Comparison of ENCODE assay signal across 8 cellular contexts in the genomic region with DNA sequence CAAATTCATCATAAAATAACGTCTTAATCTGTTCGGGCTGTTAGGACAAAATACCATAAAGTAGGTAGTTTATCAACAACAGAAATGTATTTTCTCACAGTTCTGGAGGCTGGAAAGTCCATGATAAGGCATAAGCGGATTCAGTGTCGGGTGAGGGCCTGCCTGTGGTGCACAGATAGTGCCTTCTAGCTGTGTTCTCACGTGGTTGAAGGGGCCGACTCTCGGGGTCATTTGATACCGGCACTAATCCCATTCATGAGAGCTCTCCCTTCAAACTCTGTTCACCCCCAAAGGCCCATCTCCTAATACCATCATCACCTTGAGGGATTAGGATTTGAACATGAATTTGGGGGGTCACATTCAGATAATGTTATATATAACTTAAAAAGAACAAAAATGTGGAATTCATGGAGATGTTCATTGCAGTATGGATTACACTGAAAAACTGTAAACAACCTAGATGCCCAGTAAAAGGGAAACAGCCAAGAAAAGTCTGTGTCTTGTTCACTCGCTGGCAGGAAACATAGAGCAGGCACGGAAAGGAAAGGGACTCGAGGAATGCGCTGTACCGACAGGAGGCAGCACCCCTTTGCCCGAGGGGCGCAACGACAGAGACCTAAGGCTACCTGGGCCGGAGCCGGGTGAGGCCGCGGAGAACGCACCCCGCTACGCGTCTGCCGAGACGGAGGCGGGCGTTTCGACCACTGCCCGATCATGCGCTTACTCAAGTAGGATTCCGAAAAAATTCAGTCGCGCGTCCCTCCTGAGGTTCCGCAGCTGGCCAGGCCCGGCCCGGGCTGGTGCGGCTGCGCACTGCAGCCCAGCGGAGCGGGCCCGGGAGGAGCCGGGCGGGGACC. TPM values are rescaled to one million over a fixed set of nuclear protein-coding genes. Genes with fewer than 3 reads are reported as not detected.
DNase-seq lines count a peak whose midpoint lies in the region; ATAC-seq and TF ChIP-seq lines count a peak whose summit lies in the region.

No MANE protein-coding gene starts in this region.

- no peaks in the 10 kb centered on the region for H3K9me3 Mint-ChIP-seq in activated T-cell treated with anti-CD3 and anti-CD28 coated beads, Interleukin-2, amount 50 U/mL, for 24 hours

- H3K27ac Mint-ChIP-seq in activated T-cell treated with anti-CD3 and anti-CD28 coated beads, Interleukin-2, amount 50 U/mL, for 24 hours: peak overlapping the region; percentile 93

- ATAC-seq in esophagus mucosa: peak; percentile 92

- no peaks in the 10 kb centered on the region for H3K9me2 ChIP-seq in OCI-LY1 (ENCODE audit: low read depth, low read length)

- no peaks in the 10 kb centered on the region for H3K9me3 ChIP-seq in OCI-LY1 (ENCODE audit: low read length)

- H3K9ac ChIP-seq in OCI-LY1 (ENCODE audit: low read length): peak overlapping the region; percentile 59

- peaks cover 38% of the 10 kb centered on the region for H3K36me3 Mint-ChIP-seq in activated T-cell treated with anti-CD3 and anti-CD28 coated beads, Interleukin-2, amount 50 U/mL, for 24 hours (ENCODE audit: low read depth)

- no peaks in the 10 kb centered on the region for H3K79me2 ChIP-seq in OCI-LY1 (ENCODE audit: insufficient read depth, low read length)

- no peaks in the 10 kb centered on the region for H3K27me3 Mint-ChIP-seq in activated T-cell treated with anti-CD3 and anti-CD28 coated beads, Interleukin-2, amount 50 U/mL, for 24 hours

- no peaks in the 10 kb centered on the region for H4K20me1 ChIP-seq in OCI-LY1 (ENCODE audit: insufficient read depth, low read length)

- TF ChIP-seq CTCF in GM20000 (IDR thresholded peaks at IDR 0.05; ENCODE audit: extremely low read depth, missing control alignments): peak; percentile 80
- TF ChIP-seq CTCF in OCI-LY1 (IDR thresholded peaks at IDR 0.05; ENCODE audit: low read length): peak; percentile 70

- H3K36me3 ChIP-seq in OCI-LY1 (ENCODE audit: insufficient read depth, low read length): peaks cover 23% of the 10 kb centered on the region

- H3F3A ChIP-seq in OCI-LY1 (ENCODE audit: insufficient read depth, low read length): no peaks in the 10 kb centered on the region; the same call in 1 of the 2 replicates

- peak overlapping the region; percentile 64 for H3K4me3 ChIP-seq in OCI-LY1 (ENCODE audit: low read depth, low read length, poor library complexity, severe bottlenecking)

- H3K4me2 ChIP-seq in OCI-LY1 (ENCODE audit: low read length): peak overlapping the region; percentile 71

- peak overlapping the region; percentile 0 for H3K27ac ChIP-seq in OCI-LY1 (ENCODE audit: low read depth, low read length, poor library complexity, severe bottlenecking)

- H2AFZ ChIP-seq in OCI-LY1 (ENCODE audit: low read length): no peak overlapping the region

- no peaks in the 10 kb centered on the region for H3K27me3 ChIP-seq in OCI-LY1 (ENCODE audit: insufficient read depth, low read length)

- peaks cover 27% of the 10 kb centered on the region for H3K4me1 ChIP-seq in OCI-LY1 (ENCODE audit: insufficient read depth, low read length, severe bottlenecking)

- H3K4me1 Mint-ChIP-seq in activated T-cell treated with anti-CD3 and anti-CD28 coated beads, Interleukin-2, amount 50 U/mL, for 24 hours (ENCODE audit: low read depth): peaks cover 30% of the 10 kb centered on the region

- peak overlapping the region; percentile 86 for H3K4me3 Mint-ChIP-seq in activated T-cell treated with anti-CD3 and anti-CD28 coated beads, Interleukin-2, amount 50 U/mL, for 24 hours

- DNase-seq in DMS 273 (lab: John Stamatoyannopoulos, UW; ENCODE audit: unreplicated experiment) (peak; percentile 85), GM20000 (ENCODE audit: low spot score) (peak; percentile 97), HS-5 (ENCODE audit: low read depth) (peak; percentile 37), myocyte (ENCODE audit: low read depth) (peak; percentile 84)
- peak; percentile 85 for DNase-seq in activated T-cell treated with anti-CD3 and anti-CD28 coated beads, Interleukin-2, amount 50 U/mL, for 24 hours
- peak; percentile 28 to 57 for DNase-seq in stimulated activated CD8-positive, alpha-beta memory T cell treated with anti-CD3 and anti-CD28 coated beads, Interleukin-7, amount 100 ng/mL, for 4 hours (ENCODE audit: low read depth in 2 of 2)

RNA-seq across cellular contexts. Expression of gene MAN2A2, which starts 1.1 kb away (rescaled TPM):
- total RNA-seq in esophagus mucosa (15.3 TPM), myocyte (16.8 and 25.9 TPM in 2 replicates)
- polyA plus RNA-seq in myocyte (2012): 47.3 TPM

RNA-seq across cellular contexts. Expression of gene FES, which starts 17.7 kb away (rescaled TPM):
- 3.8 TPM for total RNA-seq in esophagus mucosa
- 0.26 and 0.43 TPM in 2 replicates for total RNA-seq in myocyte
- 0.23 TPM for polyA plus RNA-seq in myocyte (2012)

RNA-seq across cellular contexts. Expression of gene HDDC3, which starts 30.3 kb away (rescaled TPM):
- 10.6 TPM for total RNA-seq in esophagus mucosa
- 8.9 and 11.5 TPM in 2 replicates for total RNA-seq in myocyte
- 14.4 TPM for polyA plus RNA-seq in myocyte (2012)

RNA-seq across cellular contexts. Expression of gene UNC45A, which starts 33.1 kb away (rescaled TPM):
- total RNA-seq in esophagus mucosa (48.9 TPM), myocyte (30.9 and 37.8 TPM in 2 replicates)
- polyA plus RNA-seq in myocyte (2012): 58.6 TPM

RNA-seq across cellular contexts. Expression of gene FURIN, which starts 33.6 kb away (rescaled TPM):
- 30.6 TPM for total RNA-seq in esophagus mucosa
- 38.5 and 42.1 TPM in 2 replicates for total RNA-seq in myocyte
- 51.1 TPM for polyA plus RNA-seq in myocyte (2012)

Comparison
In these comparisons a context has a peak if more than half of its experiments do, and no peak if none do; other contexts are left out.
1. Peak in every context shown above with its lines: DNase-seq, ATAC-seq, H3K4me3 ChIP-seq and H3K27ac ChIP-seq.
2. DNase-seq: peak in every context shown above with its lines; median percentile 97 in GM20000; 85 in DMS 273; 85 in activated T-cell treated with anti-CD3 and anti-CD28 coated beads, Interleukin-2, amount 50 U/mL, for 24 hours; 84 in myocyte; 42 in stimulated activated CD8-positive, alpha-beta memory T cell treated with anti-CD3 and anti-CD28 coated beads, Interleukin-7, amount 100 ng/mL, for 4 hours; 37 in HS-5.